Comparison of ENCODE assay signal across 1 cellular context in the genomic region with DNA sequence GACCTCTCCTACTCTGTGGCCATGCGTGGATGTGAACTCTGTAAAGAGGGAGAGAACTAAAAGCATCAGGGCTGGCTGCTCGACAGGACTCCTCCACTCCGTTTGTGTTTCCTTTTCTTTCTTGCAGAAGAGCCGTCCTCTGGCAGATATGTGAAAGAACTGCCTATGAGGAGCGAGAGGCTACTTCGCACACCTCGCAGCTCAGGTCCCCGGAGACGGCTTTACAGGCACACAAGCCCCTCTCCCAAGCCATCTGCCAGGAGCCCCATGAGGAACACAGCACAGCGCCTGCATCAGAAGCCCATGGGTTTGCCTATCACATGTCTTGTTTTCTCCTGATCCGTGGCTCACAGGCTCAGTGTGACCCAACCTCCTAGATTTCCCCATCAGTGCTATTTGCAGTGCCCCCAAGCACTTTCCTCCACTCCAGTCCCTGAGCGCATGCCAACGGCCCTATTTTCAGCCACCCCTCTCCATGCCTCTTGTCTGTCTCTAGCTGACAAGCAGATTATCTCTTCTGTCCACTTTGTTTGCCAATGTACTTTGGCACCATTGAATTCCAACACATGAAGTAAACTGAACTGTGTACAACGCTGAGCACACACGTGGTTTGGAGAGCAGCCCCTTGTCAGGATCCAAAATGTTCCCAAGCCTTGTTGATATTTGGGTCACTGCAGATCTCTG.
TF ChIP-seq lines count a peak whose summit lies in the region.

No MANE protein-coding gene starts in this region.

TF ChIP-seq in HepG2, 621 proteins besides CTCF, POLR2A, EP300 and RAD21 (continued from another document and continues in another):
- TF ChIP-seq, protein P1, sequence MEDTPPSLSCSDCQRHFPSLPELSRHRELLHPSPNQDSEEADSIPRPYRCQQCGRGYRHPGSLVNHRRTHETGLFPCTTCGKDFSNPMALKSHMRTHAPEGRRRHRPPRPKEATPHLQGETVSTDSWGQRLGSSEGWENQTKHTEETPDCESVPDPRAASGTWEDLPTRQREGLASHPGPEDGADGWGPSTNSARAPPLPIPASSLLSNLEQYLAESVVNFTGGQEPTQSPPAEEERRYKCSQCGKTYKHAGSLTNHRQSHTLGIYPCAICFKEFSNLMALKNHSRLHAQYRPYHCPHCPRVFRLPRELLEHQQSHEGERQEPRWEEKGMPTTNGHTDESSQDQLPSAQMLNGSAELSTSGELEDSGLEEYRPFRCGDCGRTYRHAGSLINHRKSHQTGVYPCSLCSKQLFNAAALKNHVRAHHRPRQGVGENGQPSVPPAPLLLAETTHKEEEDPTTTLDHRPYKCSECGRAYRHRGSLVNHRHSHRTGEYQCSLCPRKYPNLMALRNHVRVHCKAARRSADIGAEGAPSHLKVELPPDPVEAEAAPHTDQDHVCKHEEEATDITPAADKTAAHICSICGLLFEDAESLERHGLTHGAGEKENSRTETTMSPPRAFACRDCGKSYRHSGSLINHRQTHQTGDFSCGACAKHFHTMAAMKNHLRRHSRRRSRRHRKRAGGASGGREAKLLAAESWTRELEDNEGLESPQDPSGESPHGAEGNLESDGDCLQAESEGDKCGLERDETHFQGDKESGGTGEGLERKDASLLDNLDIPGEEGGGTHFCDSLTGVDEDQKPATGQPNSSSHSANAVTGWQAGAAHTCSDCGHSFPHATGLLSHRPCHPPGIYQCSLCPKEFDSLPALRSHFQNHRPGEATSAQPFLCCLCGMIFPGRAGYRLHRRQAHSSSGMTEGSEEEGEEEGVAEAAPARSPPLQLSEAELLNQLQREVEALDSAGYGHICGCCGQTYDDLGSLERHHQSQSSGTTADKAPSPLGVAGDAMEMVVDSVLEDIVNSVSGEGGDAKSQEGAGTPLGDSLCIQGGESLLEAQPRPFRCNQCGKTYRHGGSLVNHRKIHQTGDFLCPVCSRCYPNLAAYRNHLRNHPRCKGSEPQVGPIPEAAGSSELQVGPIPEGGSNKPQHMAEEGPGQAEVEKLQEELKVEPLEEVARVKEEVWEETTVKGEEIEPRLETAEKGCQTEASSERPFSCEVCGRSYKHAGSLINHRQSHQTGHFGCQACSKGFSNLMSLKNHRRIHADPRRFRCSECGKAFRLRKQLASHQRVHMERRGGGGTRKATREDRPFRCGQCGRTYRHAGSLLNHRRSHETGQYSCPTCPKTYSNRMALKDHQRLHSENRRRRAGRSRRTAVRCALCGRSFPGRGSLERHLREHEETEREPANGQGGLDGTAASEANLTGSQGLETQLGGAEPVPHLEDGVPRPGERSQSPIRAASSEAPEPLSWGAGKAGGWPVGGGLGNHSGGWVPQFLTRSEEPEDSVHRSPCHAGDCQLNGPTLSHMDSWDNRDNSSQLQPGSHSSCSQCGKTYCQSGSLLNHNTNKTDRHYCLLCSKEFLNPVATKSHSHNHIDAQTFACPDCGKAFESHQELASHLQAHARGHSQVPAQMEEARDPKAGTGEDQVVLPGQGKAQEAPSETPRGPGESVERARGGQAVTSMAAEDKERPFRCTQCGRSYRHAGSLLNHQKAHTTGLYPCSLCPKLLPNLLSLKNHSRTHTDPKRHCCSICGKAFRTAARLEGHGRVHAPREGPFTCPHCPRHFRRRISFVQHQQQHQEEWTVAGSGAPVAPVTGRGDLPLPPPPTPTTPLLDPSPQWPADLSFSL (CRISPR knock-in tag; IDR thresholded peaks at IDR 0.05), result no peak
- TF ChIP-seq TEAD2 (CRISPR knock-in tag; IDR thresholded peaks at IDR 0.05) (no peak), ZNF776 (CRISPR knock-in tag; IDR thresholded peaks at IDR 0.05) (no peak), KDM3A (CRISPR knock-in tag; IDR thresholded peaks at IDR 0.05; ENCODE audit: low read depth) (no peak), HHEX (CRISPR knock-in tag; IDR thresholded peaks at IDR 0.05) (no peak), ZFP62 (CRISPR knock-in tag; IDR thresholded peaks at IDR 0.05) (no peak), MYNN (CRISPR knock-in tag; IDR thresholded peaks at IDR 0.05; ENCODE audit: low read depth) (no peak), ZNF296 (CRISPR knock-in tag; conservative IDR thresholded peaks at IDR 0.05) (no peak), POLR2AphosphoS5 (IDR thresholded peaks at IDR 0.05; ENCODE audit: low read depth, low read length) (no peak), ZNF232 (CRISPR knock-in tag; IDR thresholded peaks at IDR 0.05; ENCODE audit: borderline replicate concordance) (no peak), ZNF460 (CRISPR knock-in tag; IDR thresholded peaks at IDR 0.05; ENCODE audit: borderline replicate concordance) (no peak), SP2 (CRISPR knock-in tag; IDR thresholded peaks at IDR 0.05) (no peak), DNMT1 (CRISPR knock-in tag; IDR thresholded peaks at IDR 0.05) (no peak), FOXK1 (CRISPR knock-in tag; IDR thresholded peaks at IDR 0.05; ENCODE audit: borderline replicate concordance, low read depth) (peak; percentile 52; the same call in 1 of the 2 replicates), KAT8 (CRISPR knock-in tag; IDR thresholded peaks at IDR 0.05) (no peak), ZFX (CRISPR knock-in tag; IDR thresholded peaks at IDR 0.05; ENCODE audit: low read depth) (0 out of 2 replicates have a peak, but pooled peaks have one; percentile 11), ZNF34 (CRISPR knock-in tag; IDR thresholded peaks at IDR 0.05; ENCODE audit: borderline replicate concordance) (no peak), ZNF383 (CRISPR knock-in tag; IDR thresholded peaks at IDR 0.05; ENCODE audit: borderline replicate concordance) (no peak), ZNF564 (CRISPR knock-in tag; IDR thresholded peaks at IDR 0.05) (no peak), ZNF496 (CRISPR knock-in tag; IDR thresholded peaks at IDR 0.05; ENCODE audit: insufficient replicate concordance) (no peak), REL (CRISPR knock-in tag; conservative IDR thresholded peaks at IDR 0.05) (no peak), ZFY (CRISPR knock-in tag; IDR thresholded peaks at IDR 0.05) (no peak), SOX13 (IDR thresholded peaks at IDR 0.05) (peak; percentile 28; the same call in 1 of the 2 replicates), SOX13 (CRISPR knock-in tag; conservative IDR thresholded peaks at IDR 0.05 in 1 of 2, IDR thresholded peaks at IDR 0.05 in 1 of 2) (peak in 1 of 2 experiments; percentile 66; a peak in 2 of 4 replicates), U2AF2 (IDR thresholded peaks at IDR 0.05; ENCODE audit: low read depth, low read length) (no peak), TBL1XR1 (IDR thresholded peaks at IDR 0.05; ENCODE audit: borderline replicate concordance, low read length, partially characterized antibody) (no peak), TBX3 (IDR thresholded peaks at IDR 0.05; ENCODE audit: borderline replicate concordance) (peak; percentile 43; the same call in 1 of the 2 replicates)
- TF ChIP-seq, protein P2, sequence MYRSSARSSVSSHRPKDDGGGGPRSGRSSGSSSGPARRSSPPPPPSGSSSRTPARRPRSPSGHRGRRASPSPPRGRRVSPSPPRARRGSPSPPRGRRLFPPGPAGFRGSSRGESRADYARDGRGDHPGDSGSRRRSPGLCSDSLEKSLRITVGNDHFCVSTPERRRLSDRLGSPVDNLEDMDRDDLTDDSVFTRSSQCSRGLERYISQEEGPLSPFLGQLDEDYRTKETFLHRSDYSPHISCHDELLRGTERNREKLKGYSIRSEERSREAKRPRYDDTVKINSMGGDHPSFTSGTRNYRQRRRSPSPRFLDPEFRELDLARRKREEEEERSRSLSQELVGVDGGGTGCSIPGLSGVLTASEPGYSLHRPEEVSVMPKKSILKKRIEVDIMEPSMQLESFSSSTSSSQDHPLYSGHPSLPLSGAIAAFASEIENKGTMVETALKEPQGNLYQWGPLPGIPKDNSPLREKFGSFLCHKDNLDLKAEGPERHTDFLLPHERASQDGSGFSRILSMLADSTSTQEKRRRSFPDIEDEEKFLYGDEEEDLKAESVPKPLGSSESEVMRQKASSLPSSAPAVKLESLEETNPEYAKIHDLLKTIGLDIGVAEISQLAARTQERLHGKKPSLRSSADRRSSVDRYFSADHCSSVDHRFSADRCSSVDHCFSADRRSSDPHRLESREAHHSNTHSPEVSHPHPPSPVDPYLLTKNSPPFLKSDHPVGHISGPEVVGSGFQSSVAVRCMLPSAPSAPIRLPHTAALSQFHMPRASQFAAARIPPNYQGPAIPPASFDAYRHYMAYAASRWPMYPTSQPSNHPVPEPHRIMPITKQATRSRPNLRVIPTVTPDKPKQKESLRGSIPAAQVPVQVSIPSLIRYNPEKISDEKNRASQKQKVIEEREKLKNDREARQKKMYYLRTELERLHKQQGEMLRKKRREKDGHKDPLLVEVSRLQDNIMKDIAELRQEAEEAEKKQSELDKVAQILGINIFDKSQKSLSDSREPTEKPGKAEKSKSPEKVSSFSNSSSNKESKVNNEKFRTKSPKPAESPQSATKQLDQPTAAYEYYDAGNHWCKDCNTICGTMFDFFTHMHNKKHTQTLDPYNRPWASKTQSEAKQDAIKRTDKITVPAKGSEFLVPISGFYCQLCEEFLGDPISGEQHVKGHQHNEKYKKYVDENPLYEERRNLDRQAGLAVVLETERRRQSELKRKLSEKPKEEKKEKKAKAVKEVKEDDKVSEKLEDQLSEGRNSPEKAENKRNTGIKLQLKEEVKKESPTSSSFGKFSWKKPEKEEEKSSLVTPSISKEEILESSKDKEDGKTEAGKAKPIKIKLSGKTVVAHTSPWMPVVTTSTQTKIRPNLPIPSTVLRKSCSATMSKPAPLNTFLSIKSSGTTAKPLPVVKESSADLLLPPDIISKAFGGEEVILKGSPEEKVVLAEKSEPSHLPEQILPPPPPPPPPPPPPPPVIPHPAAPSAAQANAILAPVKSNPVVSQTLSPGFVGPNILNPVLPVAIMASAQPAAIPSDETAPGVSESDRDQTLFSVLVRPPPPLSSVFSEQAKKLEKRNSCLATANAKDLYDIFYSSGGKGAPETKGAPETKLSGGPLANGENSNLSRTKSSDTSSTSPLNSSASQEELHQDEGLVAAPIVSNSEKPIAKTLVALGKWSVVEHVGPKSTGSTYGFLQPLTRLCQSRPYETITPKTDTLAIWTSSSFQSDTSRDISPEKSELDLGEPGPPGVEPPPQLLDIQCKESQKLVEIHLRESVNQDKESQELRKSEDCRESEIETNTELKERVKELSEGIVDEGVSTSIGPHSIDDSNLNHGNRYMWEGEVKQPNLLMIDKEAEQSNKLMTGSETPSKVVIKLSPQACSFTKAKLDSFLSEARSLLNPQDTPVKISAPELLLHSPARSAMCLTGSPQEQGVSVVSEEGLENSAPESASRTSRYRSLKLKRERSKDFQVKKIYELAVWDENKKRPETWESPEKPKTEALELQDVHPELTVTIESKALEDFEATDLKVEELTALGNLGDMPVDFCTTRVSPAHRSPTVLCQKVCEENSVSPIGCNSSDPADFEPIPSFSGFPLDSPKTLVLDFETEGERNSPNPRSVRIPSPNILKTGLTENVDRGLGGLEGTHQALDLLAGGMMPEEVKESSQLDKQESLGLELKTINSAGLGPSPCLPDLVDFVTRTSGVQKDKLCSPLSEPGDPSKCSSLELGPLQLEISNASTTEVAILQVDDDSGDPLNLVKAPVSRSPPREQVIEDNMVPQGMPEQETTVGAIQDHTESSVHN (CRISPR knock-in tag; IDR thresholded peaks at IDR 0.05), result no peak
- TF ChIP-seq, protein P3, sequence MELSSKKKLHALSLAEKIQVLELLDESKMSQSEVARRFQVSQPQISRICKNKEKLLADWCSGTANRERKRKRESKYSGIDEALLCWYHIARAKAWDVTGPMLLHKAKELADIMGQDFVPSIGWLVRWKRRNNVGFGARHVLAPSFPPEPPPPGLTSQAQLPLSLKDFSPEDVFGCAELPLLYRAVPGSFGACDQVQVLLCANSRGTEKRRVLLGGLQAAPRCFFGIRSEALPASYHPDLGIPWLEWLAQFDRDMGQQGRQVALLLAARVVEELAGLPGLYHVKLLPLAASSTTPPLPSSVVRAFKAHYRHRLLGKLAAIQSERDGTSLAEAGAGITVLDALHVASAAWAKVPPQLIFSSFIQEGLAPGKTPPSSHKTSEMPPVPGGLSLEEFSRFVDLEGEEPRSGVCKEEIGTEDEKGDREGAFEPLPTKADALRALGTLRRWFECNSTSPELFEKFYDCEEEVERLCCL (CRISPR knock-in tag; IDR thresholded peaks at IDR 0.05; ENCODE audit: borderline replicate concordance), result no peak
- TF ChIP-seq, protein P4, sequence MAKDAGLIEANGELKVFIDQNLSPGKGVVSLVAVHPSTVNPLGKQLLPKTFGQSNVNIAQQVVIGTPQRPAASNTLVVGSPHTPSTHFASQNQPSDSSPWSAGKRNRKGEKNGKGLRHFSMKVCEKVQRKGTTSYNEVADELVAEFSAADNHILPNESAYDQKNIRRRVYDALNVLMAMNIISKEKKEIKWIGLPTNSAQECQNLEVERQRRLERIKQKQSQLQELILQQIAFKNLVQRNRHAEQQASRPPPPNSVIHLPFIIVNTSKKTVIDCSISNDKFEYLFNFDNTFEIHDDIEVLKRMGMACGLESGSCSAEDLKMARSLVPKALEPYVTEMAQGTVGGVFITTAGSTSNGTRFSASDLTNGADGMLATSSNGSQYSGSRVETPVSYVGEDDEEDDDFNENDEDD (CRISPR knock-in tag; IDR thresholded peaks at IDR 0.05; ENCODE audit: borderline replicate concordance), result peak; percentile 22; the same call in 1 of the 2 replicates
- TF ChIP-seq, protein P5, sequence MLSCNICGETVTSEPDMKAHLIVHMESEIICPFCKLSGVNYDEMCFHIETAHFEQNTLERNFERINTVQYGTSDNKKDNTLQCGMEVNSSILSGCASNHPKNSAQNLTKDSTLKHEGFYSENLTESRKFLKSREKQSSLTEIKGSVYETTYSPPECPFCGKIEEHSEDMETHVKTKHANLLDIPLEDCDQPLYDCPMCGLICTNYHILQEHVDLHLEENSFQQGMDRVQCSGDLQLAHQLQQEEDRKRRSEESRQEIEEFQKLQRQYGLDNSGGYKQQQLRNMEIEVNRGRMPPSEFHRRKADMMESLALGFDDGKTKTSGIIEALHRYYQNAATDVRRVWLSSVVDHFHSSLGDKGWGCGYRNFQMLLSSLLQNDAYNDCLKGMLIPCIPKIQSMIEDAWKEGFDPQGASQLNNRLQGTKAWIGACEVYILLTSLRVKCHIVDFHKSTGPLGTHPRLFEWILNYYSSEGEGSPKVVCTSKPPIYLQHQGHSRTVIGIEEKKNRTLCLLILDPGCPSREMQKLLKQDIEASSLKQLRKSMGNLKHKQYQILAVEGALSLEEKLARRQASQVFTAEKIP (CRISPR knock-in tag; IDR thresholded peaks at IDR 0.05; ENCODE audit: borderline replicate concordance), result no peak
